6 cellular contexts compared by ENCODE assay signal in genomic region chr17:44069974-44070454, GRCh38. TPM values are rescaled to one million over a fixed set of nuclear protein-coding genes. Genes with fewer than 3 reads are reported as not detected.
DNase-seq lines count a peak whose midpoint lies in the region; ATAC-seq and TF ChIP-seq lines count a peak whose summit lies in the region.

No MANE protein-coding gene starts in this region.

- no peaks in the 10 kb centered on the region for H3K9me3 ChIP-seq in Panc1 (ENCODE audit: control insufficient read depth, insufficient read depth, low read depth, low read length)
- H3K9me3 ChIP-seq in thoracic aorta: no peaks in the 10 kb centered on the region

- no peak for TF ChIP-seq CTCF in Panc1 (IDR thresholded peaks at IDR 0.05)
- TF ChIP-seq CTCF in thoracic aorta (IDR thresholded peaks at IDR 0.05): no peak

- peaks cover 20% of the 10 kb centered on the region for H3K4me1 ChIP-seq in Panc1 (ENCODE audit: control insufficient read depth, insufficient read depth, low read length)
- H3K4me1 ChIP-seq in thoracic aorta (ENCODE audit: control insufficient read depth in 1 of 2, low read depth in 2 of 2): peaks cover 25 to 45% of the 10 kb centered on the region in 2 donors

- peaks cover 2% of the 10 kb centered on the region; the same call in 1 of the 2 replicates for H3K36me3 ChIP-seq in Panc1 (ENCODE audit: control insufficient read depth, insufficient read depth, low read length)
- H3K36me3 ChIP-seq in thoracic aorta: peaks cover 5% of the 10 kb centered on the region

- intact Hi-C loops in Panc1 (cut with micrococcal nuclease; ENCODE audit: unreplicated experiment): no loop called here

- ATAC-seq in GM21360 (IDR thresholded peaks at IDR 0.05; ENCODE audit: unreplicated experiment) (peak; percentile 6), Panc1 (no peak), thoracic aorta (ENCODE audit: insufficient number of reproducible peaks, low FRiP score, low read depth) (no peak), HG03521 (IDR thresholded peaks at IDR 0.05; ENCODE audit: unreplicated experiment) (no peak), HG02938 (IDR thresholded peaks at IDR 0.05; ENCODE audit: unreplicated experiment) (no peak)

- H3K27ac ChIP-seq in Panc1 (ENCODE audit: low read length) (peak overlapping the region; percentile 95), thoracic aorta (peak overlapping the region; percentile 91)

- BruUV-seq in Panc1 (replicated peaks; lab: Mats Ljungman, UMichigan): no TSS peak

- POLR2A ChIA-PET in Panc1 (lab: Charles Lee): interaction anchor here (0.7 kb wide), 2 partner anchors 55 to 345 kb away, joined by 5 to 10 read pairs; partner anchors contain the start of gene TMEM101

- H3K4me3 ChIP-seq in Panc1 (ENCODE audit: low read depth in 2 of 2, low read length in 2 of 2): peak overlapping the region; percentile 64 to 71
- peak overlapping the region; percentile 93 for H3K4me3 ChIP-seq in thoracic aorta

- DNase-seq in Panc1 (ENCODE audit: low read depth, low spot score) (no peak), germinal center (ENCODE audit: low spot score) (peak; percentile 18), thoracic aorta (ENCODE audit: low spot score) (no peak)

- CTCF ChIA-PET in Panc1 (lab: Charles Lee): no interaction called here

- in situ Hi-C loops in Panc1 (cut with HindIII; ENCODE audit: low pct_unique_long_range_greater_than_20kb, low sequenced_read_pairs): no loop called here

- H3K27me3 ChIP-seq in Panc1 (ENCODE audit: control insufficient read depth, insufficient read depth, low read length): no peaks in the 10 kb centered on the region
- no peaks in the 10 kb centered on the region for H3K27me3 ChIP-seq in thoracic aorta (replicated peaks; ENCODE audit: insufficient read depth)

RNA-seq across cellular contexts. Expression of gene G6PC3, which starts 0.5 kb away (rescaled TPM):
- 42.7 TPM for total RNA-seq in Panc1 (2021; ENCODE audit: unreplicated experiment)
- polyA plus RNA-seq in Panc1 (2012; ENCODE audit: insufficient read length): 65.1 TPM
- total RNA-seq in thoracic aorta: 10 to 100 TPM; 26.4 to 54.6 TPM

RNA-seq across cellular contexts. Expression of gene LSM12, which starts 3.5 kb away (rescaled TPM):
- total RNA-seq in Panc1 (2021; ENCODE audit: unreplicated experiment) (73.0 TPM), thoracic aorta (10 to 100 TPM; 24.9 to 30.8 TPM)
- polyA plus RNA-seq in Panc1 (2012; ENCODE audit: insufficient read length): 34.8 TPM

RNA-seq across cellular contexts. Expression of gene HDAC5, which starts 53.4 kb away (rescaled TPM):
- total RNA-seq in Panc1 (2021; ENCODE audit: unreplicated experiment) (11.5 TPM), thoracic aorta (100 to 1,000 TPM in 1 of 2 donors, 10 to 100 TPM in 1; 76.9 to 115 TPM)
- polyA plus RNA-seq in Panc1 (2012; ENCODE audit: insufficient read length): 27.9 TPM

RNA-seq across cellular contexts. Expression of gene TMEM101, which starts 55.3 kb away (rescaled TPM):
- total RNA-seq in Panc1 (2021; ENCODE audit: unreplicated experiment) (32.8 TPM), thoracic aorta (10 to 100 TPM; 21.9 to 24.4 TPM)
- polyA plus RNA-seq in Panc1 (2012; ENCODE audit: insufficient read length): 45.9 TPM
